In the genomic region with DNA sequence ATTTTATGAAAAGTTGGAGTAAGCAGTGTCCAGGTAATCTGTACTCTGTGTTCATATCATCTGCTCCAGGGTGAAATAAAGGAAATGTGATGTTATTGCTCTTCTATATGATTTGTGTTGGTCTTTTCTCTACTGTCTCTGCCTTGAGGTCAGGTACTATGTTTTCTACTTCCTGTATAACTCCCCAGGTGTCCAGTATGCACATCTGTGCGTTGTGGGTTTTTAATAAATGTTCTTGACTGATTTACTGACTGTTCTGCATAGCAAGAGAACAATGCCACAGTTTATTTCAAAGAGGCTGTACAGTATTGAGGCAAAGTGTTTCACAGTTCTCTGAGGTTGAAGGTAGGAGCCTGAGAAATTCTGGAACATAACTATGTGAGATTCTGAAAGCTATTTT, we compare ENCODE assay signal across 20 cellular contexts.
DNase-seq lines count a peak whose midpoint lies in the region; ATAC-seq, FAIRE-seq and TF ChIP-seq lines count a peak whose summit lies in the region.
"Had no signal": no experiment of that assay in that cellular context is flagged by ENCODE, and none has a peak within 500 bp of the region (broad histone marks: within the 10 kb centered on the region; RNA-seq: fewer than 3 reads in every experiment).

No MANE protein-coding gene starts in this region.

- H3K36me3 ChIP-seq in PC-9 (ENCODE audit: low read depth), result no peaks in the 10 kb centered on the region
- no peaks in the 10 kb centered on the region for H3K36me3 ChIP-seq in endothelial cell of umbilical vein (ENCODE audit: control insufficient read depth in 2 of 2, extremely low read depth in 1 of 2, insufficient read depth in 2 of 2, low read length in 2 of 2)
- no peaks in the 10 kb centered on the region for H3K36me3 ChIP-seq in A673 (ENCODE audit: insufficient read depth, low read length, poor library complexity, severe bottlenecking)
- H3K36me3 ChIP-seq in ascending aorta, result no peaks in the 10 kb centered on the region
- no peaks in the 10 kb centered on the region for H3K36me3 ChIP-seq in pancreas
- H3K36me3 ChIP-seq: left lung, right lobe of liver, transverse colon had no signal

- WGBS in pancreas, 2 donors, result 45 to 54% methylated on average over 1 of the region's 1 CpG

- H3K4me3 ChIP-seq in PC-9, result no peak overlapping the region
- H3K4me3 ChIP-seq in endothelial cell of umbilical vein (replicated peaks in 1 of 3; ENCODE audit: insufficient read depth in 1 of 3, low read depth in 1 of 3, low read length in 3 of 3), result no peak overlapping the region
- H3K4me3 ChIP-seq in A673 (ENCODE audit: low read depth, low read length, poor library complexity, severe bottlenecking), result no peak overlapping the region
- no peak overlapping the region for H3K4me3 ChIP-seq in ascending aorta
- H3K4me3 ChIP-seq in pancreas, result no peak overlapping the region
- H3K4me3 ChIP-seq: BLaER1 treated with 17β-estradiol and CSF1 and Interleukin-3, amounts not matched to agents 10 nM and 100 nM; left lung; right lobe of liver; transverse colon had no signal

- no peak for TF ChIP-seq POLR2A in endothelial cell of umbilical vein (IDR thresholded peaks at IDR 0.05; ENCODE audit: low read depth, low read length)

- intact Hi-C loops in PC-9 (cut with micrococcal nuclease; ENCODE audit: unreplicated experiment) (no loop called here), endothelial cell of umbilical vein (cut with micrococcal nuclease) (no loop called here), A673 (cut with micrococcal nuclease; ENCODE audit: unreplicated experiment) (no loop called here), ascending aorta (cut with DNase I) (no loop called here), pancreas (cut with DNase I) (no loop called here)

- DNase-seq in NCI-H146 (lab: John Stamatoyannopoulos, UW) (peak; percentile 2), NCI-H146 treated with DMSO at 0.1 percent for 48 hours (lab: John Stamatoyannopoulos, UW; ENCODE audit: unreplicated experiment) (no peak), PC-9 (no peak), endothelial cell of umbilical vein (ENCODE audit: low read depth, low spot score) (no peak), A673 (ENCODE audit: low spot score) (no peak), ascending aorta (ENCODE audit: low spot score in 2 of 2) (no peak), pancreas (no peak)
- DNase-seq: activated CD4-positive, alpha-beta T cell treated with anti-CD3 and anti-CD28 coated beads, Interleukin-2, amount 10 ng/mL, durations not matched to agents 24 days and 14 days; activated T-cell treated with anti-CD3 and anti-CD28 coated beads, Interleukin-2, amount 50 U/mL, for 48 hours; left lung; NCI-H748 treated with DMSO at 0.1 percent for 48 hours; right lobe of liver; stimulated activated naive CD4-positive, alpha-beta T cell treated with Interleukin-2 at 50 U/mL for 16 hours; transverse colon had no signal

- H3K4me1 ChIP-seq in PC-9 (replicated peaks; ENCODE audit: insufficient read depth) (peaks cover 31% of the 10 kb centered on the region), endothelial cell of umbilical vein (ENCODE audit: control insufficient read depth, extremely low read depth, insufficient read depth, low read length) (peaks cover 25% of the 10 kb centered on the region), A673 (ENCODE audit: insufficient read depth, low read length, poor library complexity, severe bottlenecking) (no peaks in the 10 kb centered on the region), ascending aorta (peaks cover 0 to 3% of the 10 kb centered on the region in 2 donors), pancreas (no peaks in the 10 kb centered on the region)
- H3K4me1 ChIP-seq: right lobe of liver had no signal

- H3K9me3 ChIP-seq in PC-9 (ENCODE audit: insufficient read depth, low read depth), result peaks cover 4% of the 10 kb centered on the region
- H3K9me3 ChIP-seq in endothelial cell of umbilical vein (replicated peaks; ENCODE audit: control insufficient read depth, insufficient read depth, low read length), result no peaks in the 10 kb centered on the region
- peaks cover 4% of the 10 kb centered on the region for H3K9me3 ChIP-seq in A673 (ENCODE audit: low read depth, low read length, poor library complexity, severe bottlenecking)
- H3K9me3 ChIP-seq in ascending aorta, result no peaks in the 10 kb centered on the region
- H3K9me3 ChIP-seq in pancreas, result no peaks in the 10 kb centered on the region
- H3K9me3 ChIP-seq: left lung, right lobe of liver, transverse colon had no signal

- POLR2A ChIA-PET in PC-9 (lab: Charles Lee; ENCODE audit: unreplicated experiment), result no interaction called here
- POLR2A ChIA-PET in endothelial cell of umbilical vein (lab: Charles Lee), result no interaction called here
- POLR2A ChIA-PET in A673 (lab: Charles Lee; ENCODE audit: low non-redundant PET), result no interaction called here

- FAIRE-seq in endothelial cell of umbilical vein (lab: Jason Lieb, UNC) (no peak), pancreas (lab: Jason Lieb, UNC) (no peak)
- FAIRE-seq: bronchial epithelial cell had no signal

- ATAC-seq in HG03460 (IDR thresholded peaks at IDR 0.05; ENCODE audit: unreplicated experiment) (peak; percentile 52), pancreas (no peak)
- ATAC-seq: esophagus mucosa, left lung, Panc1, right lobe of liver had no signal

- H3K27me3 ChIP-seq in PC-9 (ENCODE audit: insufficient read depth, low read depth) (no peaks in the 10 kb centered on the region), endothelial cell of umbilical vein (ENCODE audit: control insufficient read depth in 2 of 2, insufficient read depth in 2 of 2, low read length in 2 of 2) (no peaks in the 10 kb centered on the region), A673 (replicated peaks; ENCODE audit: insufficient read depth, low read depth, low read length, poor library complexity) (no peaks in the 10 kb centered on the region), ascending aorta (no peaks in the 10 kb centered on the region), pancreas (no peaks in the 10 kb centered on the region)
- H3K27me3 ChIP-seq: BLaER1 treated with 17β-estradiol and CSF1 and Interleukin-3, amounts not matched to agents 10 nM and 100 nM; left lung; right lobe of liver; transverse colon had no signal

- no peak overlapping the region for H3K4me2 ChIP-seq in PC-9
- peak overlapping the region; percentile 0 for H3K4me2 ChIP-seq in endothelial cell of umbilical vein (ENCODE audit: insufficient read depth, low read length)

- BruUV-seq in PC-9 (replicated peaks; lab: Mats Ljungman, UMichigan) (no TSS peak), endothelial cell of umbilical vein (replicated peaks; lab: Mats Ljungman, UMichigan) (no TSS peak), A673 (replicated peaks; lab: Mats Ljungman, UMichigan) (no TSS peak)

- H4K20me1 ChIP-seq in PC-9 (ENCODE audit: insufficient read depth) (no peaks in the 10 kb centered on the region), endothelial cell of umbilical vein (replicated peaks; ENCODE audit: control insufficient read depth, extremely low read depth, insufficient read depth, low read length) (no peaks in the 10 kb centered on the region)
- H4K20me1 ChIP-seq: BLaER1 treated with 17β-estradiol and CSF1 and Interleukin-3, amounts not matched to agents 10 nM and 100 nM had no signal

- H3K9me1 ChIP-seq in endothelial cell of umbilical vein (replicated peaks; ENCODE audit: control insufficient read depth, extremely low read depth, insufficient read depth, low read length), result no peaks in the 10 kb centered on the region

- no peak for TF ChIP-seq CTCF in PC-9 (conservative IDR thresholded peaks at IDR 0.05)
- no peak for TF ChIP-seq CTCF in endothelial cell of umbilical vein (IDR thresholded peaks at IDR 0.05; ENCODE audit: extremely low read depth in 1 of 2, insufficient read depth in 1 of 2, low read depth in 1 of 2, low read length in 2 of 2)
- TF ChIP-seq CTCF in A673 (conservative IDR thresholded peaks at IDR 0.05; ENCODE audit: low read depth, low read length), result no peak
- no peak for TF ChIP-seq CTCF in ascending aorta (IDR thresholded peaks at IDR 0.05)
- no peak for TF ChIP-seq CTCF in pancreas (IDR thresholded peaks at IDR 0.05)

- H3K27ac ChIP-seq in PC-9 (peak overlapping the region; percentile 31; the same call in 1 of the 2 replicates), endothelial cell of umbilical vein (ENCODE audit: insufficient read depth, low read depth, low read length) (no peak overlapping the region), A673 (ENCODE audit: low read depth, low read length, poor library complexity, severe bottlenecking) (no peak overlapping the region), ascending aorta (no peak overlapping the region), pancreas (no peak overlapping the region)
- H3K27ac ChIP-seq: 22Rv1; BLaER1 treated with 17β-estradiol and CSF1 and Interleukin-3, amounts not matched to agents 10 nM and 100 nM; left lung; right lobe of liver had no signal

- CTCF ChIA-PET in PC-9 (lab: Charles Lee) (no interaction called here), endothelial cell of umbilical vein (lab: Charles Lee) (interaction anchor here (1.4 kb wide), 1 partner anchor 9 kb away, joined by 3 read pairs; no protein-coding TSS in a partner anchor), A673 (lab: Charles Lee) (no interaction called here)

- H3K9me2 ChIP-seq in PC-9 (ENCODE audit: insufficient read depth), result no peaks in the 10 kb centered on the region; the same call in 1 of the 2 replicates

- H2AFZ ChIP-seq in PC-9 (no peak overlapping the region), endothelial cell of umbilical vein (ENCODE audit: low read depth, low read length) (no peak overlapping the region)

- H3K9ac ChIP-seq in endothelial cell of umbilical vein (replicated peaks; ENCODE audit: extremely low read depth, insufficient read depth, low read length), result no peak overlapping the region
- H3K9ac ChIP-seq: BLaER1 treated with 17β-estradiol and CSF1 and Interleukin-3, amounts not matched to agents 10 nM and 100 nM had no signal

- H3F3A ChIP-seq in PC-9 (ENCODE audit: insufficient read depth, low read depth), result peaks cover 26% of the 10 kb centered on the region

- peaks cover 51% of the 10 kb centered on the region for H3K79me2 ChIP-seq in PC-9 (ENCODE audit: low read depth)
- H3K79me2 ChIP-seq in endothelial cell of umbilical vein (ENCODE audit: control insufficient read depth, insufficient read depth, low read length), result no peaks in the 10 kb centered on the region

- dilution Hi-C loops in endothelial cell of umbilical vein (cut with MboI; ENCODE audit: extremely low pct_ligation_motif_present, low sequenced_read_pairs), result no loop called here

TF ChIP-seq in endothelial cell of umbilical vein, 7 proteins besides CTCF, POLR2A, EP300 and RAD21 (continues in another document):
- TF ChIP-seq FOS (IDR thresholded peaks at IDR 0.05; ENCODE audit: borderline replicate concordance, insufficient read depth, low read length) (no peak), JUN (IDR thresholded peaks at IDR 0.05; ENCODE audit: borderline replicate concordance, insufficient read depth, insufficient read length, low read depth) (no peak), POLR2AphosphoS5 (IDR thresholded peaks at IDR 0.05; ENCODE audit: insufficient read depth, low read depth, low read length) (no peak), GATA2 (IDR thresholded peaks at IDR 0.05; ENCODE audit: insufficient read depth, insufficient read length, low read depth, low read length) (no peak), EZH2 (IDR thresholded peaks at IDR 0.05; ENCODE audit: borderline replicate concordance, low read depth, low read length, severe bottlenecking) (no peak)
